11 cellular contexts compared by ENCODE assay signal in the genomic region with DNA sequence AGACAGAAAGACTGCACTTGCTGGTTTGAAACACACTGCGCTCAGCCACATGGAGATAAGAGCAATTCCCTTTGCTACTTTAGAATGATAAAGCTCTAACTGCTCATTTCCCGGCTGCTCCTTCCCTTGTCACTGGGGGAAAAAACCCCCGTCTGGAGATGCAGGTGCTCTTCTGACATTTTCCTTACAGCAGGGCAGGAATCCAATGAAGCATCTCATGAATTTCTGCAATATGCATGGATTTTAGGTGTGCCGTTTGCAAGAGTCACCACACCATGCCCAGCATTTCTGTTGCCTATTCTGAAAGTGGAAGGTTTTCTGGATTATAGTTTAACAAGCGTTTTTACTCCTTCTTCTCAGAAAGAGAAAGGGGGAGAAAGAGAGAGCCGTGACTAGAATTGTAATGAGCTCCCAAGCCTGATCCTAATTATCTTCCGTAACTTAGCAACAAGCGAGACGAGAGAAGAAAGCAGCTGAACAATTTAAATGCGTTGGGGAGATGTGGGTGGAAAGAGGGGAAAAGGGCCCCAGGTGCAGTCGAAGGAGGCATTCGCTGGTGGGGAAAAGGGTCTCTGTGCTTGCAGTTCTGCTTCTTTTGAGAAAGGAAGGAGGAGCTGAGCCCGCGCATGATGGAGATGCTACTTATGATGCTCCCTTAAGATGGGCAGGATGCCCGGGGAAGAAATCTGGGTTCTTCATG.
DNase-seq lines count a peak whose midpoint lies in the region; ATAC-seq lines count a peak whose summit lies in the region.
"Had no signal": no experiment of that assay in that cellular context is flagged by ENCODE, and none has a peak within 500 bp of the region (broad histone marks: within the 10 kb centered on the region; RNA-seq: fewer than 3 reads in every experiment).

No MANE protein-coding gene starts in this region.

- no peak for ATAC-seq in HG03378 (IDR thresholded peaks at IDR 0.05; ENCODE audit: unreplicated experiment)

- DNase-seq in NCI-H1417 (lab: John Stamatoyannopoulos, UW) (peak in 2 of 3 experiments; percentile 78 to 95), OCI-M1 (lab: John Stamatoyannopoulos, UW) (peak; percentile 9), inferior parietal cortex (ENCODE audit: extremely low spot score) (peak; percentile 73), retina (peak; percentile 86), NOMO-1 (lab: John Stamatoyannopoulos, UW; ENCODE audit: unreplicated experiment in 2 of 2) (no peak), HK-2 (ENCODE audit: unreplicated experiment) (no peak)
- DNase-seq: activated CD4-positive, alpha-beta T cell treated with anti-CD3 and anti-CD28 coated beads, Interleukin-2, amount 50 U/mL, for 4 hours; NCI-H510A treated with DMSO at 0.1 percent for 48 hours; SHP77; upper lobe of left lung had no signal

Comparison
In these comparisons a context has a peak if more than half of its experiments do, and no peak if none do; other contexts are left out.
1. DNase-seq: peak in NCI-H1417 (2 of 3), OCI-M1 (single experiment), inferior parietal cortex (single experiment) and retina (single experiment); none in NOMO-1 (0 of 2) and HK-2 (single experiment).